ENCODE assay signal across 37 cellular contexts in the genomic region with DNA sequence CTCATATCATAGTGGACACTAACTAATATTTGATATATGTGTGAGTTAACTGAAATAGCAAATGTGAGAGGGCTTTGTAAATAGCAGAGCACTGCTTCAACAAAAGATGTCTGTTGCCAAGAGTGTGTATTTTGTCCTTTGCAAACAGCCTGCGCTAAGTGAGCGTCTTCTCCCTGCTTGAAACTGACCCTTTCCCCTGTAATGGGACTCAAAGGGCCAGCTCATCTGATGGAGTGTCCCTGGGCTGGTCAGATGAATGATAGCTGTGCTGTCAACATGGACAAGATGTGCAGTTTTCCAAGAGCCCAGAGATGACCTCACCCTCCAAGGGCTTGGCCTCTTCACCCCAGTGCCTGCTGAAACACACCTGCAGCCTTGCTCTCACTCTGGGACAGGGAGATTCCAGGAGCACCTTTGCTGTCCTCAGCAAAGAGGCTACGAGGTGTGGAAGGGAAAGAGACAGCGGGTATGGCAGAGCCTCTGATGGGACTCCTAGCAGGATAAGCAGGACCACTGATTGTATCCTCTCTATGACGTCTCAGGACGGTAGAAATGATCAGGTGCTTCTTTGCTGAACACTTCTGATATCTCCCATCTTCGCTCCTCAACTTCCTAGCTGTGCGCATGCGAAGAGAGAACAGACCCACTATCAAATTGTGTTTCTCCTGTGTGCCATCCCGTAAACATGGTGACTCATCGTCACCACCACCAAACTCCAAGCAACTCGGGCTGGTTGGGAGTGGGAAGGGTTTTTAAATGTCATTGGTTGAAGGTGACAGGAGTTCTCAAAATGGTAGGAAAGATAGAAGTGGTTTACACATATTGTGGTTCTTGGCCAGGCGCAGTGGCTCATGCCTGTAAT. TPM values are rescaled to one million over a fixed set of nuclear protein-coding genes. Genes with fewer than 3 reads are reported as not detected.
"Had no signal": no experiment of that assay in that cellular context is flagged by ENCODE, and none has a peak within 500 bp of the region (broad histone marks: within the 10 kb centered on the region; RNA-seq: fewer than 3 reads in every experiment).

No MANE protein-coding gene starts in this region.

- H3K4me3 Mint-ChIP-seq: activated CD4-positive, alpha-beta memory T cell treated with anti-CD3 and anti-CD28 coated beads, Interleukin-2, amount 10 ng/mL, durations not matched to agents 7 days and 5 days; activated CD8-positive, alpha-beta memory T cell treated with anti-CD3 and anti-CD28 coated beads, Interleukin-2, amount 10 ng/mL, durations not matched to agents 7 days and 5 days; activated naive CD8-positive, alpha-beta T cell treated with anti-CD3 and anti-CD28 coated beads for 36 hours; activated T-cell treated with anti-CD3 and anti-CD28 coated beads, Interleukin-2, amount 50 U/mL, for 72 hours; activated T-helper 17 cell treated with anti-CD3 and anti-CD28 coated beads, Interleukin-2, amount 50 U/mL, for 72 hours; T-cell; T-helper 17 cell had no signal

- H3K27ac ChIP-seq: brain microvascular endothelial cell, PC-9, RWPE1, VCaP had no signal

- H3K36me3 ChIP-seq: brain microvascular endothelial cell had no signal

- H3K27me3 ChIP-seq: brain microvascular endothelial cell had no signal

- H2AFZ ChIP-seq: PC-9 had no signal

- H3K9me3 Mint-ChIP-seq: activated CD4-positive, alpha-beta memory T cell treated with anti-CD3 and anti-CD28 coated beads, Interleukin-2, amount 10 ng/mL, durations not matched to agents 7 days and 5 days; activated naive CD8-positive, alpha-beta T cell treated with anti-CD3 and anti-CD28 coated beads for 36 hours; activated T-cell treated with anti-CD3 and anti-CD28 coated beads, Interleukin-2, amount 50 U/mL, for 72 hours; activated T-helper 17 cell treated with anti-CD3 and anti-CD28 coated beads, Interleukin-2, amount 50 U/mL, for 72 hours; T-cell had no signal

- H3K27ac Mint-ChIP-seq: activated CD4-positive, alpha-beta memory T cell treated with anti-CD3 and anti-CD28 coated beads, Interleukin-2, amount 10 ng/mL, durations not matched to agents 7 days and 5 days; activated CD8-positive, alpha-beta memory T cell treated with anti-CD3 and anti-CD28 coated beads, Interleukin-2, amount 10 ng/mL, durations not matched to agents 7 days and 5 days; activated naive CD8-positive, alpha-beta T cell treated with anti-CD3 and anti-CD28 coated beads for 36 hours; activated T-cell treated with anti-CD3 and anti-CD28 coated beads, Interleukin-2, amount 50 U/mL, for 72 hours; activated T-helper 17 cell treated with anti-CD3 and anti-CD28 coated beads, Interleukin-2, amount 50 U/mL, for 72 hours; T-cell; T-helper 17 cell had no signal

- H3K36me3 Mint-ChIP-seq: activated CD8-positive, alpha-beta memory T cell treated with anti-CD3 and anti-CD28 coated beads, Interleukin-2, amount 10 ng/mL, durations not matched to agents 7 days and 5 days; activated naive CD8-positive, alpha-beta T cell treated with anti-CD3 and anti-CD28 coated beads for 36 hours had no signal

- H3K27me3 Mint-ChIP-seq: activated CD4-positive, alpha-beta memory T cell treated with anti-CD3 and anti-CD28 coated beads, Interleukin-2, amount 10 ng/mL, durations not matched to agents 7 days and 5 days; activated CD8-positive, alpha-beta memory T cell treated with anti-CD3 and anti-CD28 coated beads, Interleukin-2, amount 10 ng/mL, durations not matched to agents 7 days and 5 days; activated naive CD8-positive, alpha-beta T cell treated with anti-CD3 and anti-CD28 coated beads for 36 hours; activated T-helper 17 cell treated with anti-CD3 and anti-CD28 coated beads, Interleukin-2, amount 50 U/mL, for 72 hours; T-cell; T-helper 17 cell had no signal

- ATAC-seq: activated CD8-positive, alpha-beta memory T cell treated with anti-CD3 and anti-CD28 coated beads, Interleukin-2, amount 10 ng/mL, durations not matched to agents 7 days and 5 days; activated T-cell treated with anti-CD3 and anti-CD28 coated beads, Interleukin-2, amount 50 U/mL, for 72 hours; activated T-helper 17 cell treated with anti-CD3 and anti-CD28 coated beads, Interleukin-2, amount 50 U/mL, for 72 hours; Right ventricle myocardium inferior; SK-N-SH treated with all-trans-retinoic acid at 6 μM for 48 hours; T-cell; T-helper 17 cell had no signal

- H3K4me3 ChIP-seq: PC-9 had no signal

- DNase-seq: activated CD4-positive, alpha-beta memory T cell treated with anti-CD3 and anti-CD28 coated beads, Interleukin-2, amount 10 ng/mL, durations not matched to agents 7 days and 5 days; activated CD4-positive, alpha-beta T cell treated with anti-CD3 and anti-CD28 coated beads for 1 hour; activated CD4-positive, alpha-beta T cell treated with anti-CD3 and anti-CD28 coated beads for 48 hours; activated CD4-positive, CD25-positive, alpha-beta regulatory T cell; activated CD8-positive, alpha-beta memory T cell treated with anti-CD3 and anti-CD28 coated beads for 24 hours; activated CD8-positive, alpha-beta memory T cell treated with anti-CD3 and anti-CD28 coated beads, Interleukin-2, amount 10 ng/mL, durations not matched to agents 7 days and 5 days; activated CD8-positive, alpha-beta memory T cell treated with anti-CD3 and anti-CD28 coated beads, Interleukin-2, amount 50 U/mL, for 48 hours; activated effector memory CD4-positive, alpha-beta T cell treated with anti-CD3 and anti-CD28 coated beads, Interleukin-2, amount 50 U/mL, for 16 hours; activated naive CD4-positive, alpha-beta T cell; activated naive CD4-positive, alpha-beta T cell treated with anti-CD3 and anti-CD28 coated beads, Interleukin-2, amount 50 U/mL, for 16 hours; activated naive CD8-positive, alpha-beta T cell treated with anti-CD3 and anti-CD28 coated beads for 36 hours; activated T-cell treated with anti-CD3 and anti-CD28 coated beads, Interleukin-2, amount 50 U/mL, for 72 hours; amniotic stem cell; aorta; brain microvascular endothelial cell; central memory CD4-positive, alpha-beta T cell; NCI-H1092 treated with DMSO at 0.1 percent for 48 hours; NCI-H1417; NCI-H1694; NCI-H1930; NCI-H2081 treated with DMSO at 0.1 percent for 48 hours; NCI-H226; NCI-H446 treated with DMSO at 0.1 percent for 48 hours; NCI-H524; NCI-H748 treated with DMSO at 0.1 percent for 48 hours; NK-92 treated with Interleukin-12 subunit alpha and Interleukin-12 subunit beta, amount 100 ng/mL, for 24 hours; PC-9; SIG-M5; T-cell; T-helper 17 cell had no signal

- FAIRE-seq: colon, RCC 7860 had no signal

- H3K4me1 Mint-ChIP-seq: activated CD4-positive, alpha-beta memory T cell treated with anti-CD3 and anti-CD28 coated beads, Interleukin-2, amount 10 ng/mL, durations not matched to agents 7 days and 5 days; activated CD8-positive, alpha-beta memory T cell treated with anti-CD3 and anti-CD28 coated beads, Interleukin-2, amount 10 ng/mL, durations not matched to agents 7 days and 5 days; activated naive CD8-positive, alpha-beta T cell treated with anti-CD3 and anti-CD28 coated beads for 36 hours; activated T-helper 17 cell treated with anti-CD3 and anti-CD28 coated beads, Interleukin-2, amount 50 U/mL, for 72 hours; T-cell had no signal

RNA-seq across cellular contexts. Expression of a gene that starts 35.8 kb away (rescaled TPM):
- total RNA-seq: activated CD4-positive, alpha-beta memory T cell treated with anti-CD3 and anti-CD28 coated beads, Interleukin-2, amount 10 ng/mL, durations not matched to agents 7 days and 5 days; activated CD8-positive, alpha-beta memory T cell treated with anti-CD3 and anti-CD28 coated beads, Interleukin-2, amount 10 ng/mL, durations not matched to agents 7 days and 5 days; activated naive CD8-positive, alpha-beta T cell treated with anti-CD3 and anti-CD28 coated beads for 36 hours; activated T-helper 17 cell treated with anti-CD3 and anti-CD28 coated beads, Interleukin-2, amount 50 U/mL, for 72 hours had no signal
